Comparison of ENCODE assay signal across 11 cellular contexts in genomic region chr20:16069416-16070010, GRCh38.
DNase-seq lines count a peak whose midpoint lies in the region; ATAC-seq lines count a peak whose summit lies in the region.
"Had no signal": no experiment of that assay in that cellular context is flagged by ENCODE, and none has a peak within 500 bp of the region (broad histone marks: within the 10 kb centered on the region; RNA-seq: fewer than 3 reads in every experiment).

No MANE protein-coding gene starts in this region.

- ATAC-seq in GM18520 (IDR thresholded peaks at IDR 0.05; ENCODE audit: unreplicated experiment) (peak; percentile 92), GM21576 (IDR thresholded peaks at IDR 0.05; ENCODE audit: unreplicated experiment) (peak; percentile 92), HG03196 (IDR thresholded peaks at IDR 0.05; ENCODE audit: unreplicated experiment) (peak; percentile 80)
- no peak for ATAC-seq in activated naive CD8-positive, alpha-beta T cell treated with anti-CD3 and anti-CD28 coated beads, Interleukin-2, amount 50 U/mL, for 24 hours

- H3K36me3 Mint-ChIP-seq in activated naive CD8-positive, alpha-beta T cell treated with anti-CD3 and anti-CD28 coated beads, Interleukin-2, amount 50 U/mL, for 24 hours (ENCODE audit: low read depth): peaks cover 1% of the 10 kb centered on the region
- H3K36me3 Mint-ChIP-seq in CD4-positive, alpha-beta memory T cell: no peaks in the 10 kb centered on the region

- POLR2A ChIA-PET in CD4-positive, alpha-beta memory T cell (lab: Charles Lee; ENCODE audit: partially characterized antibody): no interaction called here

- H3K9me3 ChIP-seq in CD4-positive, alpha-beta memory T cell (ENCODE audit: control insufficient read depth in 1 of 2, low read length in 2 of 2): no peaks in the 10 kb centered on the region

- no peak overlapping the region for H3K4me3 Mint-ChIP-seq in activated naive CD8-positive, alpha-beta T cell treated with anti-CD3 and anti-CD28 coated beads, Interleukin-2, amount 50 U/mL, for 24 hours
- H3K4me3 Mint-ChIP-seq in CD4-positive, alpha-beta memory T cell: no peak overlapping the region
- H3K4me3 Mint-ChIP-seq: H9 had no signal

- H3K27me3 ChIP-seq in CD4-positive, alpha-beta memory T cell (ENCODE audit: insufficient read depth, low read length): no peaks in the 10 kb centered on the region

- H3K27me3 Mint-ChIP-seq in activated naive CD8-positive, alpha-beta T cell treated with anti-CD3 and anti-CD28 coated beads, Interleukin-2, amount 50 U/mL, for 24 hours: no peaks in the 10 kb centered on the region
- H3K27me3 Mint-ChIP-seq in CD4-positive, alpha-beta memory T cell: no peaks in the 10 kb centered on the region

- H3K4me1 ChIP-seq in CD4-positive, alpha-beta memory T cell (ENCODE audit: insufficient read depth, low read length): no peaks in the 10 kb centered on the region

- intact Hi-C loops in CD4-positive, alpha-beta memory T cell (cut with micrococcal nuclease): no loop called here

- in situ Hi-C loops in KBM-7 (cut with MboI; ENCODE audit: low pct_unique_long_range_greater_than_20kb, low sequenced_read_pairs): no loop called here

- peaks cover 4% of the 10 kb centered on the region for H3K4me1 Mint-ChIP-seq in activated naive CD8-positive, alpha-beta T cell treated with anti-CD3 and anti-CD28 coated beads, Interleukin-2, amount 50 U/mL, for 24 hours
- H3K4me1 Mint-ChIP-seq in CD4-positive, alpha-beta memory T cell: no peaks in the 10 kb centered on the region

- H3K9me3 Mint-ChIP-seq in activated naive CD8-positive, alpha-beta T cell treated with anti-CD3 and anti-CD28 coated beads, Interleukin-2, amount 50 U/mL, for 24 hours: peaks cover 26% of the 10 kb centered on the region
- peaks cover 3 to 13% (median 8%) of the 10 kb centered on the region in 8 donors for H3K9me3 Mint-ChIP-seq in CD4-positive, alpha-beta memory T cell

- DNase-seq in activated naive CD8-positive, alpha-beta T cell treated with anti-CD3 and anti-CD28 coated beads, Interleukin-2, amount 50 U/mL, for 24 hours: no peak
- DNase-seq in CD4-positive, alpha-beta memory T cell: no peak
- DNase-seq in NCI-H69 (lab: John Stamatoyannopoulos, UW) (no peak), KBM-7 (no peak)
- no peak for DNase-seq in activated CD4-positive, alpha-beta T cell treated with anti-CD3 and anti-CD28 coated beads, Interleukin-2, amount 50 U/mL, for 48 hours
- DNase-seq: Calu3, H9, NCI-H1105 had no signal

- CTCF ChIA-PET in CD4-positive, alpha-beta memory T cell (lab: Charles Lee; ENCODE audit: partially characterized antibody): no interaction called here

- no peaks in the 10 kb centered on the region for H3K36me3 ChIP-seq in CD4-positive, alpha-beta memory T cell (ENCODE audit: insufficient read depth, low read length)

- no peak overlapping the region for H3K27ac ChIP-seq in CD4-positive, alpha-beta memory T cell (ENCODE audit: low read depth, low read length)

- H3K27ac Mint-ChIP-seq in activated naive CD8-positive, alpha-beta T cell treated with anti-CD3 and anti-CD28 coated beads, Interleukin-2, amount 50 U/mL, for 24 hours: peak overlapping the region; percentile 61
- H3K27ac Mint-ChIP-seq in CD4-positive, alpha-beta memory T cell: no peak overlapping the region
- H3K27ac Mint-ChIP-seq: H9 had no signal

- no peak overlapping the region for H3K4me3 ChIP-seq in CD4-positive, alpha-beta memory T cell (ENCODE audit: low read length in 2 of 2)
